1 cellular context compared by ENCODE assay signal in genomic region chr9:112009656-112010055, GRCh38.
TF ChIP-seq lines count a peak whose summit lies in the region.

No MANE protein-coding gene starts in this region.

TF ChIP-seq in HepG2, 621 proteins besides CTCF, POLR2A, EP300 and RAD21 (continued from another document):
- TF ChIP-seq SNAPC4 (CRISPR knock-in tag; IDR thresholded peaks at IDR 0.05) (no peak), ZNF784 (CRISPR knock-in tag; IDR thresholded peaks at IDR 0.05; ENCODE audit: borderline replicate concordance) (no peak), NR2C2 (CRISPR knock-in tag; IDR thresholded peaks at IDR 0.05; ENCODE audit: borderline replicate concordance) (no peak), JUN (CRISPR knock-in tag; IDR thresholded peaks at IDR 0.05) (no peak), ZNF556 (CRISPR knock-in tag; IDR thresholded peaks at IDR 0.05; ENCODE audit: borderline replicate concordance) (no peak), NONO (IDR thresholded peaks at IDR 0.05) (no peak), NONO (CRISPR knock-in tag; conservative IDR thresholded peaks at IDR 0.05) (no peak), AGO1 (IDR thresholded peaks at IDR 0.05; ENCODE audit: low read depth, low read length, poor library complexity, severe bottlenecking) (no peak), AKAP8 (CRISPR knock-in tag; IDR thresholded peaks at IDR 0.05) (no peak), ZFP82 (CRISPR knock-in tag; IDR thresholded peaks at IDR 0.05; ENCODE audit: borderline replicate concordance) (no peak), RELA (CRISPR knock-in tag; IDR thresholded peaks at IDR 0.05) (no peak), MIER3 (CRISPR knock-in tag; IDR thresholded peaks at IDR 0.05; ENCODE audit: borderline replicate concordance) (no peak), ZNF34 (CRISPR knock-in tag; IDR thresholded peaks at IDR 0.05; ENCODE audit: borderline replicate concordance) (no peak), XRCC5 (optimal IDR thresholded peaks at IDR 0.05; ENCODE audit: low read length) (no peak), ZMYM2 (CRISPR knock-in tag; IDR thresholded peaks at IDR 0.05) (no peak), ZMAT3 (CRISPR knock-in tag; conservative IDR thresholded peaks at IDR 0.05) (no peak), LBX2 (CRISPR knock-in tag; IDR thresholded peaks at IDR 0.05; ENCODE audit: borderline replicate concordance) (no peak)
- TF ChIP-seq, protein P1, sequence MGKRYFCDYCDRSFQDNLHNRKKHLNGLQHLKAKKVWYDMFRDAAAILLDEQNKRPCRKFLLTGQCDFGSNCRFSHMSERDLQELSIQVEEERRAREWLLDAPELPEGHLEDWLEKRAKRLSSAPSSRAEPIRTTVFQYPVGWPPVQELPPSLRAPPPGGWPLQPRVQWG (CRISPR knock-in tag; IDR thresholded peaks at IDR 0.05; ENCODE audit: borderline replicate concordance, low read depth): no peak
TF ChIP-seq in HepG2: peak in this region for 0.
